ENCODE assay signal across 2 cellular contexts in the genomic region with DNA sequence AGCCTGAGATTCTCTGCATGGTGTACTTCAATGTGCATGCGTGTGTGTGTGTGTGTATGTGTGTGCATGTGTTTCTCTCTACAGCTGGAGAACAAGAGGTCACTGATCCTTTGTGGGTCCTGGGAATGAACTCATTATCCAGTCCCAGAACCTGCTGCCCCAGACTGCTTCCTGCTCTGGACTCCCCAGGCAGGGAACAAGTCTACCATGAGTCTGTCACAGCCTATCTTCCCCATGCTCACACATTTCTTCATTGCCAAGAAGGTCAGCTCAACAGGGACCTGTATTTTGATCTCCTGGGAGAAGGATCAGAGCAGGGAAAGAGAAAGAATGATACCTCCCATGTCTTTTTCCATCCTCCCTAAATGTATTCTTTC.
TF ChIP-seq lines count a peak whose summit lies in the region.

No MANE protein-coding gene starts in this region.

TF ChIP-seq in HEK293, 187 proteins besides CTCF, POLR2A, EP300 and RAD21 (continued from another document):
- TF ChIP-seq ZNF280C (tag by site-specific recombination; IDR thresholded peaks at IDR 0.05) = no peak

TF ChIP-seq in neural cell, 6 proteins besides CTCF, POLR2A, EP300 and RAD21 (continued from another document):
- TF ChIP-seq MXI1 (conservative IDR thresholded peaks at IDR 0.05; ENCODE audit: poor library complexity, severe bottlenecking) (no peak), POLR2AphosphoS5 (IDR thresholded peaks at IDR 0.05) (no peak)
